ENCODE assay signal across 9 cellular contexts in genomic region chr9:131396626-131397025, GRCh38. TPM values are rescaled to one million over a fixed set of nuclear protein-coding genes. Genes with fewer than 3 reads are reported as not detected.
DNase-seq lines count a peak whose midpoint lies in the region; ATAC-seq, FAIRE-seq and TF ChIP-seq lines count a peak whose summit lies in the region.
"Had no signal": no experiment of that assay in that cellular context is flagged by ENCODE, and none has a peak within 500 bp of the region (broad histone marks: within the 10 kb centered on the region; RNA-seq: fewer than 3 reads in every experiment).

No MANE protein-coding gene starts in this region.

- peaks cover 49% of the 10 kb centered on the region for H4K20me1 ChIP-seq in K562 (replicated peaks; ENCODE audit: control insufficient read depth, insufficient read depth, low read length)

- TF ChIP-seq CTCF in heart left ventricle (IDR thresholded peaks at IDR 0.05), result no peak
- no peak for TF ChIP-seq CTCF in K562 (IDR thresholded peaks at IDR 0.05 in 2 of 3, conservative IDR thresholded peaks at IDR 0.05 in 1 of 3; ENCODE audit: insufficient read depth in 2 of 3, low read depth in 1 of 3, low read length in 3 of 3)

- H3K36me3 ChIP-seq in heart left ventricle (no peaks in the 10 kb centered on the region), K562 (ENCODE audit: control insufficient read depth, insufficient read depth, low read length) (peaks cover 33% of the 10 kb centered on the region), mesenchymal stem cell (ENCODE audit: control insufficient read depth in 1 of 2, insufficient read depth in 2 of 2, low read depth in 1 of 2, low read length in 2 of 2) (peaks cover 3 to 5% of the 10 kb centered on the region in 2 experiments), urinary bladder (ENCODE audit: insufficient read depth) (no peaks in the 10 kb centered on the region)

- no peak overlapping the region for H2BK120ac ChIP-seq in mesenchymal stem cell (ENCODE audit: low read depth, low read length)

- DNase-seq in heart left ventricle, result no peak
- no peak for DNase-seq in left ventricle myocardium superior
- peak; percentile 4 to 33 (median 12) for DNase-seq in K562 (ENCODE audit: extremely low read depth in 1 of 4, low spot score in 3 of 4)
- no peak for DNase-seq in mesenchymal stem cell
- DNase-seq in SW480 (ENCODE audit: low spot score), result no peak
- DNase-seq: stimulated activated CD4-positive, alpha-beta T cell treated with anti-CD3 and anti-CD28 coated beads, Interleukin-12 subunit alpha, Interleukin-12 subunit beta, amount 100 ng/mL, for 4 hours had no signal

- H2AFZ ChIP-seq in K562 (ENCODE audit: low read depth, low read length), result no peak overlapping the region
- H2AFZ ChIP-seq in mesenchymal stem cell (ENCODE audit: low read depth, low read length), result no peak overlapping the region

- H3K79me1 ChIP-seq in mesenchymal stem cell (replicated peaks; ENCODE audit: low read length, poor library complexity, severe bottlenecking), result no peaks in the 10 kb centered on the region

- peak overlapping the region in 1 of 2 experiments; percentile 11 for H3K23ac ChIP-seq in mesenchymal stem cell (ENCODE audit: low read length in 2 of 2)

- H4K91ac ChIP-seq in mesenchymal stem cell (ENCODE audit: low read length), result no peak overlapping the region

- H3K9me1 ChIP-seq in K562 (ENCODE audit: control insufficient read depth, insufficient read depth, low read length), result peaks cover 11% of the 10 kb centered on the region

- no peak overlapping the region for H3K4ac ChIP-seq in mesenchymal stem cell (ENCODE audit: low read depth in 1 of 2, low read length in 2 of 2)

- H3K4me3 ChIP-seq in heart left ventricle, result peak overlapping the region in 9 of 12 donors; percentile 16 to 96 (median 80)
- peak overlapping the region; percentile 96 for H3K4me3 ChIP-seq in K562
- H3K4me3 ChIP-seq in mesenchymal stem cell (ENCODE audit: insufficient read depth in 1 of 2, low read depth in 1 of 2, low read length in 2 of 2), result peak overlapping the region in 1 of 2 experiments; percentile 48
- H3K4me3 ChIP-seq in urinary bladder (ENCODE audit: low read depth, low read length), result no peak overlapping the region

- TF ChIP-seq POLR2A in heart left ventricle (IDR thresholded peaks at IDR 0.05) (no peak), K562 (conservative IDR thresholded peaks at IDR 0.05) (no peak)

- no peak overlapping the region for H2BK12ac ChIP-seq in mesenchymal stem cell (ENCODE audit: low read length in 2 of 2)

- peak; percentile 60 for FAIRE-seq in K562 (lab: Jason Lieb, UNC)

- peak overlapping the region in 11 of 12 donors; percentile 2 to 99 (median 94) for H3K27ac ChIP-seq in heart left ventricle
- H3K27ac ChIP-seq in K562 (ENCODE audit: extremely low read depth, low read depth, low read length), result peak overlapping the region; percentile 0; the same call in 1 of the 3 replicates
- H3K27ac ChIP-seq in mesenchymal stem cell (ENCODE audit: low read length, poor library complexity, severe bottlenecking), result peak overlapping the region; percentile 88
- peak overlapping the region; percentile 40 for H3K27ac ChIP-seq in urinary bladder (ENCODE audit: low read depth)

- no peak overlapping the region for H4K8ac ChIP-seq in mesenchymal stem cell (ENCODE audit: low read length)

- H3K27me3 ChIP-seq in heart left ventricle (no peaks in the 10 kb centered on the region), K562 (ENCODE audit: control insufficient read depth in 2 of 2, insufficient read depth in 2 of 2, low read length in 2 of 2) (no peaks in the 10 kb centered on the region), mesenchymal stem cell (ENCODE audit: control insufficient read depth in 1 of 2, insufficient read depth in 1 of 2, low read length in 2 of 2) (no peaks in the 10 kb centered on the region)

- CTCF ChIA-PET in K562 (lab: Yijun Ruan, JAX; ENCODE audit: low intra/inter-chr PET ratio), result no interaction called here

- H2AK5ac ChIP-seq in mesenchymal stem cell (ENCODE audit: low read length, severe bottlenecking), result peak overlapping the region; percentile 4

- H3K18ac ChIP-seq in mesenchymal stem cell (ENCODE audit: low read depth in 1 of 2, low read length in 2 of 2), result peak overlapping the region in 1 of 2 experiments; percentile 7

- POLR2A ChIA-PET in K562 (lab: Yijun Ruan, JAX), result interaction anchor here (0.6 to 5.5 kb wide), 17 partner anchors 10 to 218 kb away, joined by 3 to 78 read pairs (median 3); no protein-coding TSS in a partner anchor

- H3K4me2 ChIP-seq in K562 (ENCODE audit: insufficient read depth, low read length) (peak overlapping the region; percentile 72), mesenchymal stem cell (ENCODE audit: low read length, poor library complexity, severe bottlenecking) (peak overlapping the region; percentile 62)

- no peak for ATAC-seq in heart left ventricle
- no peak for ATAC-seq in left ventricle myocardium superior
- peak; percentile 23 for ATAC-seq in K562
- no peak for ATAC-seq in GM19351 (IDR thresholded peaks at IDR 0.05; ENCODE audit: unreplicated experiment)
- no peak for ATAC-seq in GM18861 (IDR thresholded peaks at IDR 0.05; ENCODE audit: unreplicated experiment)

- TF ChIP-seq RAD21 in K562 (CRISPR knock-in tag; conservative IDR thresholded peaks at IDR 0.05 in 1 of 2, IDR thresholded peaks at IDR 0.05 in 1 of 2), result no peak

- no peak for TF ChIP-seq EP300 in K562 (IDR thresholded peaks at IDR 0.05; ENCODE audit: low read length)

- H3K4me1 ChIP-seq in heart left ventricle, result peaks cover 8 to 76% (median 67%) of the 10 kb centered on the region in 12 donors
- H3K4me1 ChIP-seq in K562 (replicated peaks in 1 of 2; ENCODE audit: control insufficient read depth in 2 of 2, insufficient read depth in 2 of 2, low read length in 2 of 2), result peaks cover 26 to 33% of the 10 kb centered on the region in 2 experiments
- H3K4me1 ChIP-seq in mesenchymal stem cell (ENCODE audit: control insufficient read depth, insufficient read depth, low read depth, low read length), result peaks cover 28% of the 10 kb centered on the region
- H3K4me1 ChIP-seq in urinary bladder (ENCODE audit: insufficient read depth), result peaks cover 7% of the 10 kb centered on the region

- no peak overlapping the region for H3K14ac ChIP-seq in mesenchymal stem cell (ENCODE audit: low read length in 2 of 2)

- H3K9me3 ChIP-seq in heart left ventricle (no peaks in the 10 kb centered on the region), K562 (replicated peaks; ENCODE audit: control insufficient read depth, insufficient read depth, low read depth, low read length) (no peaks in the 10 kb centered on the region), mesenchymal stem cell (ENCODE audit: control insufficient read depth, low read length) (no peaks in the 10 kb centered on the region)

- H2BK15ac ChIP-seq in mesenchymal stem cell (ENCODE audit: low read depth, poor library complexity, severe bottlenecking), result no peak overlapping the region

- H3K9ac ChIP-seq in K562 (ENCODE audit: insufficient read depth in 1 of 2, low read depth in 2 of 2, low read length in 2 of 2), result peak overlapping the region; percentile 39 to 80; a peak in 3 of 4 replicates
- peak overlapping the region; percentile 94 for H3K9ac ChIP-seq in mesenchymal stem cell (ENCODE audit: low read length)

- intact Hi-C loops in heart left ventricle (cut with DNase I) (loop anchor here in 3 of 10 donors (5.0 to 10.0 kb wide), 2 partner anchors 36 to 78 kb away; no protein-coding TSS in a partner anchor), left ventricle myocardium superior (cut with micrococcal nuclease) (no loop called here), K562 (cut with micrococcal nuclease) (no loop called here)

- H2BK5ac ChIP-seq in mesenchymal stem cell (ENCODE audit: low read depth, low read length, poor library complexity, severe bottlenecking), result no peak overlapping the region

- in situ Hi-C loops in K562 (cut with MboI), result no loop called here

- WGBS in heart left ventricle, 4 donors, result 36 to 52% (median 43%) methylated on average over 3 of the region's 3 CpGs
- 31% methylated on average over 3 of the region's 3 CpGs for WGBS in K562 (ENCODE audit: insufficient coverage, low coverage, missing lambda C conversion rate)
- 56% methylated on average over 3 of the region's 3 CpGs for WGBS in mesenchymal stem cell
- 47% methylated on average over 3 of the region's 3 CpGs for WGBS in urinary bladder

- no TSS peak for BruUV-seq in K562 (replicated peaks; lab: Mats Ljungman, UMichigan)

- H3K79me2 ChIP-seq in K562 (ENCODE audit: control insufficient read depth, insufficient read depth, low read length), result peaks cover 72% of the 10 kb centered on the region

TF ChIP-seq in K562, 482 proteins besides CTCF, POLR2A, EP300 and RAD21:
- TF ChIP-seq ZNF780A (CRISPR knock-in tag; IDR thresholded peaks at IDR 0.05) (no peak), RFX1 (IDR thresholded peaks at IDR 0.05) (peak; percentile 34; the same call in 1 of the 2 replicates), ZFX (CRISPR knock-in tag; IDR thresholded peaks at IDR 0.05) (0 out of 2 replicates have a peak, but pooled peaks have one; percentile 26)

RNA-seq across cellular contexts. Expression of gene PRRC2B, which starts 2.7 kb away (rescaled TPM):
- total RNA-seq in heart left ventricle (100 to 1,000 TPM in 8 of 9 donors, 10 to 100 TPM in 1; 88.2 to 193 (median 126) TPM), left ventricle myocardium superior (144 TPM), K562 (2014; rRNA removed) (30.9 and 31.7 TPM in 2 replicates), K562 (2014; rRNA removed; fragmentation: Illumina TruSeq; extraction: Trizol) (31.7 and 32.1 TPM in 2 replicates), K562 (2015; rRNA removed; fragmentation: Illumina TruSeq; extraction: Trizol) (24.6 and 24.7 TPM in 2 replicates), K562 (2021) (125 and 126 TPM in 2 replicates), urinary bladder (78.7 TPM)
- polyA plus RNA-seq in heart left ventricle (10 to 100 TPM; 59.9 to 71.2 TPM), K562 (2011; rRNA removed) (20.1 and 25.4 TPM in 2 replicates), K562 (2014; fragmentation: Illumina TruSeq; extraction: Trizol) (51.4 and 64.0 TPM in 2 replicates), K562 (2014; fragmentation: Nextera tagmentation; extraction: Ambion mirVana) (under 1 TPM; 0.34 to 0.77 TPM), K562 (2014; rRNA removed) (33.7 and 37.5 TPM in 2 replicates), urinary bladder (82.3 TPM)
- total RNA-seq in K562 (2011; cell fraction: chromatin; rRNA removed; ENCODE audit: low replicate concordance), result 283 and 387 TPM in 2 replicates
- 121 and 133 TPM in 2 replicates for total RNA-seq in K562 (2011; cell fraction: nucleolus; rRNA removed)
- 150 and 188 TPM in 2 replicates for total RNA-seq in K562 (2011; cell fraction: nucleoplasm; rRNA removed)
- 16.5 and 20.1 TPM in 2 replicates for polyA plus RNA-seq in K562 (2011; cell fraction: cytosol; rRNA removed)
- polyA plus RNA-seq in K562 (2011; cell fraction: nucleus; rRNA removed), result 66.4 and 83.2 TPM in 2 replicates
- polyA plus RNA-seq in K562 (2012), result 56.0 and 68.0 TPM in 2 replicates
- polyA minus RNA-seq in K562 (2011; rRNA and poly(A)+ RNA removed), result 49.8 and 53.3 TPM in 2 replicates
- 36.5 and 47.7 TPM in 2 replicates for polyA minus RNA-seq in K562 (2011; cell fraction: cytosol; rRNA and poly(A)+ RNA removed)
- 26.8 and 39.9 TPM in 2 replicates for polyA minus RNA-seq in K562 (2011; cell fraction: nucleus; rRNA and poly(A)+ RNA removed)
- polyA plus RNA-seq in mesenchymal stem cell (2013, experiment 1 of 2), result 55.8 TPM
- 53.6 TPM for polyA plus RNA-seq in mesenchymal stem cell (2013, experiment 2 of 2)

Comparison
In these comparisons a context has a peak if more than half of its experiments do, and no peak if none do; other contexts are left out.
1. DNase-seq: peak in K562 (4 of 4); none in heart left ventricle (0 of 5), left ventricle myocardium superior (single experiment), mesenchymal stem cell (single experiment) and SW480 (single experiment).
2. H3K27ac ChIP-seq: peak in every context shown above with its lines; median percentile 94 in heart left ventricle; 88 in mesenchymal stem cell; 40 in urinary bladder; 0 in K562.